ENCODE assay signal across 29 cellular contexts in the genomic region with DNA sequence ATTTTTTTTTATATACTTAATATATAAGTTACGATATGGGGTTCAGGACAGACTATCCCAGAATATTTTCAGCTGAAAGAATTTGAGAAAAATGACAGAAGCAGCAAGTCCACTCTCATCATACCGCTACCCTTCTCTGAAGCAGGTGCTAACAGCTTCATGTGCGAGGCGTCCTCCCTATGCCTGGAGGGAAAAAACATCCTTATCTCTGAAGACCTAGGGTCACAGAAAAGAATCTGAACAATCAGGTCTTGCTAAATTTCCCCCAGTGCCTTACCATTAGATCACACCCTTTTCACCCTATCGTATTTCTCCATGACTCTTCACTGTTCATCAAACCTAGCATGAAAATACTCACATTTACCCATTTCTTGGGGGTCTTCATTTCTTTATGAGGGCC.
"Had no signal": no experiment of that assay in that cellular context is flagged by ENCODE, and none has a peak within 500 bp of the region (broad histone marks: within the 10 kb centered on the region; RNA-seq: fewer than 3 reads in every experiment).

No MANE protein-coding gene starts in this region.

- H3K36me3 Mint-ChIP-seq: neural progenitor cell; stimulated activated effector memory CD8-positive, alpha-beta T cell treated with anti-CD3 and anti-CD28 coated beads, Interleukin-12 subunit alpha, Interleukin-12 subunit beta, amount 100 ng/mL, for 72 hours had no signal

- ATAC-seq: esophagus mucosa; foreskin keratinocyte; heart left ventricle; left lung; naive thymus-derived CD4-positive, alpha-beta T cell; psoas muscle; stimulated activated effector memory CD8-positive, alpha-beta T cell treated with anti-CD3 and anti-CD28 coated beads, Interleukin-12 subunit alpha, Interleukin-12 subunit beta, amount 100 ng/mL, for 72 hours had no signal

- H3K4me3 ChIP-seq: dorsolateral prefrontal cortex, gastroesophageal sphincter, heart left ventricle, hepatocyte, left lung, neural progenitor cell, psoas muscle, sigmoid colon, stomach, thoracic aorta, transverse colon, vagina had no signal

- H3K27me3 Mint-ChIP-seq: naive thymus-derived CD4-positive, alpha-beta T cell had no signal

- H3K9me3 ChIP-seq: gastroesophageal sphincter, heart left ventricle, left lung, psoas muscle, sigmoid colon, stomach, thoracic aorta, transverse colon, vagina had no signal

- H3K36me3 ChIP-seq: gastroesophageal sphincter, heart left ventricle, left lung, neural progenitor cell, sigmoid colon, stomach, thoracic aorta, transverse colon, vagina had no signal

- H3K79me2 ChIP-seq: hepatocyte had no signal

- H3K4me2 ChIP-seq: hepatocyte, neural progenitor cell had no signal

- H3K9me3 Mint-ChIP-seq: endodermal cell; naive thymus-derived CD4-positive, alpha-beta T cell; nephron; neural progenitor cell; stimulated activated effector memory CD8-positive, alpha-beta T cell treated with anti-CD3 and anti-CD28 coated beads, Interleukin-12 subunit alpha, Interleukin-12 subunit beta, amount 100 ng/mL, for 72 hours had no signal

- H3K27me3 ChIP-seq: dorsolateral prefrontal cortex, foreskin keratinocyte, gastroesophageal sphincter, heart left ventricle, hepatocyte, left lung, neural progenitor cell, sigmoid colon, stomach, transverse colon, vagina had no signal

- H3K4me3 Mint-ChIP-seq: endodermal cell; naive thymus-derived CD4-positive, alpha-beta T cell; nephron; neural progenitor cell; stimulated activated effector memory CD8-positive, alpha-beta T cell treated with anti-CD3 and anti-CD28 coated beads, Interleukin-12 subunit alpha, Interleukin-12 subunit beta, amount 100 ng/mL, for 72 hours had no signal

- H3K27ac Mint-ChIP-seq: endodermal cell; nephron; neural progenitor cell; stimulated activated effector memory CD8-positive, alpha-beta T cell treated with anti-CD3 and anti-CD28 coated beads, Interleukin-12 subunit alpha, Interleukin-12 subunit beta, amount 100 ng/mL, for 72 hours had no signal

- DNase-seq: cortex of kidney; dorsolateral prefrontal cortex; effector CD8-positive, alpha-beta T cell; endodermal cell; foreskin keratinocyte; heart left ventricle; left cardiac atrium; left lung; mesenchymal stem cell; midbrain; naive thymus-derived CD4-positive, alpha-beta T cell; nucleus accumbens; psoas muscle; right cardiac atrium; sigmoid colon; stimulated activated CD4-positive, alpha-beta T cell treated with anti-CD3 and anti-CD28 coated beads, Interleukin-2, amount 100 ng/mL, for 24 hours; stimulated activated CD4-positive, alpha-beta T cell treated with anti-CD3 and anti-CD28 coated beads, Interleukin-4, amount 100 ng/mL, for 24 hours; stimulated activated naive CD4-positive, alpha-beta T cell treated with Interleukin-2 at 50 U/mL for 16 hours; stomach; transverse colon had no signal

- H3K9ac ChIP-seq: neural progenitor cell had no signal

- H3K27ac ChIP-seq: dorsolateral prefrontal cortex, epithelial cell of prostate, foreskin keratinocyte, gastroesophageal sphincter, heart left ventricle, hepatocyte, left lung, neural progenitor cell, psoas muscle, sigmoid colon, stomach, thoracic aorta, transverse colon, vagina had no signal
